In genomic region chr2:207734264-207734635, GRCh38 we compare ENCODE assay signal across 9 cellular contexts. TPM values are rescaled to one million over a fixed set of nuclear protein-coding genes. Genes with fewer than 3 reads are reported as not detected.
A peak's percentile ranks its signal among the peaks of the same experiment; 100 is the strongest.
DNase-seq lines count a peak whose midpoint lies in the region; ATAC-seq and TF ChIP-seq lines count a peak whose summit lies in the region.
"Had no signal": no experiment of that assay in that cellular context is flagged by ENCODE, and none has a peak within 500 bp of the region (broad histone marks: within the 10 kb centered on the region; RNA-seq: fewer than 3 reads in every experiment).

No MANE protein-coding gene starts in this region.

- no peak overlapping the region for H3K27ac ChIP-seq in OCI-LY7 (ENCODE audit: low read depth, low read length, poor library complexity, severe bottlenecking)
- H3K27ac ChIP-seq: BLaER1 treated with 17β-estradiol and CSF1 and Interleukin-3, amounts not matched to agents 10 nM and 100 nM had no signal

- peak; percentile 64; the same call in 1 of the 2 replicates for TF ChIP-seq CTCF in OCI-LY7 (conservative IDR thresholded peaks at IDR 0.05; ENCODE audit: low read length)
- peak; percentile 54 for TF ChIP-seq CTCF in fibroblast of mammary gland (conservative IDR thresholded peaks at IDR 0.05; ENCODE audit: control insufficient read depth, insufficient read depth, low read depth, low read length)

- H3K4me1 ChIP-seq in OCI-LY7 (ENCODE audit: insufficient read depth, low read length, poor library complexity, severe bottlenecking) = no peaks in the 10 kb centered on the region

- no peaks in the 10 kb centered on the region for H3K9me3 Mint-ChIP-seq in stimulated activated naive B cell treated with anti-CD40 and anti-IgM and Interleukin-4, amounts not matched to agents 10 μg/mL and 1 μg/mL and 100 μg/mL, for 72 hours

- H3K27me3 Mint-ChIP-seq in stimulated activated naive B cell treated with anti-CD40 and anti-IgM and Interleukin-4, amounts not matched to agents 10 μg/mL and 1 μg/mL and 100 μg/mL, for 72 hours = no peaks in the 10 kb centered on the region

- no peak overlapping the region for H3K4me3 Mint-ChIP-seq in stimulated activated naive B cell treated with anti-CD40 and anti-IgM and Interleukin-4, amounts not matched to agents 10 μg/mL and 1 μg/mL and 100 μg/mL, for 72 hours

- no peak overlapping the region for H2AFZ ChIP-seq in OCI-LY7 (ENCODE audit: low read length)

- H3K27ac Mint-ChIP-seq in stimulated activated naive B cell treated with anti-CD40 and anti-IgM and Interleukin-4, amounts not matched to agents 10 μg/mL and 1 μg/mL and 100 μg/mL, for 72 hours = no peak overlapping the region

- DNase-seq in NCI-H1092 treated with DMSO at 0.1 percent for 48 hours (lab: John Stamatoyannopoulos, UW) (peak; percentile 2), NCI-H1092 (lab: John Stamatoyannopoulos, UW) (no peak), OCI-LY7 (ENCODE audit: low spot score) (peak; percentile 23), fibroblast of mammary gland (ENCODE audit: low read depth) (peak; percentile 56)
- DNase-seq in stimulated activated naive B cell treated with anti-CD40 and anti-IgM and Interleukin-4, amounts not matched to agents 10 μg/mL and 1 μg/mL and 100 μg/mL, for 72 hours = no peak

- no peak overlapping the region for H3K4me3 ChIP-seq in OCI-LY7 (ENCODE audit: low read depth, low read length, poor library complexity, severe bottlenecking)
- H3K4me3 ChIP-seq in fibroblast of mammary gland (ENCODE audit: control insufficient read depth, low read depth, low read length) = no peak overlapping the region
- H3K4me3 ChIP-seq: BLaER1 treated with 17β-estradiol and CSF1 and Interleukin-3, amounts not matched to agents 10 nM and 100 nM had no signal

- CTCF ChIA-PET in OCI-LY7 (lab: Charles Lee; ENCODE audit: unreplicated experiment) = interaction anchor here (1.2 kb wide), 2 partner anchors 9 to 306 kb away, joined by 3 to 6 read pairs; no protein-coding TSS in a partner anchor

- no peaks in the 10 kb centered on the region for H3K79me2 ChIP-seq in OCI-LY7 (ENCODE audit: insufficient read depth, low read depth, low read length)

- no peak overlapping the region for H3K4me2 ChIP-seq in OCI-LY7 (ENCODE audit: low read length)
- H3K4me2 ChIP-seq: BLaER1 treated with 17β-estradiol and CSF1 and Interleukin-3, amounts not matched to agents 10 nM and 100 nM had no signal

- H3K9me3 ChIP-seq in OCI-LY7 (ENCODE audit: low read length) = no peaks in the 10 kb centered on the region
- H3K9me3 ChIP-seq: BLaER1 treated with 17β-estradiol and CSF1 and Interleukin-3, amounts not matched to agents 10 nM and 100 nM had no signal

- BruUV-seq in OCI-LY7 (replicated peaks; lab: Mats Ljungman, UMichigan) = no TSS peak

- intact Hi-C loops in OCI-LY7 (cut with micrococcal nuclease; ENCODE audit: unreplicated experiment) = loop anchor here (5.0 kb wide), 1 partner anchor 107 kb away; the partner anchor contains the start of gene METTL21A

- H4K20me1 ChIP-seq in OCI-LY7 (ENCODE audit: insufficient read depth, low read length) = no peaks in the 10 kb centered on the region
- H4K20me1 ChIP-seq: BLaER1 treated with 17β-estradiol and CSF1 and Interleukin-3, amounts not matched to agents 10 nM and 100 nM had no signal

- POLR2A ChIA-PET in OCI-LY7 (lab: Charles Lee) = interaction anchor here (0.6 to 1.0 kb wide), 7 partner anchors 11 to 107 kb away, joined by 3 to 4 read pairs (median 3); partner anchors contain the start of gene CCNYL1

- no peaks in the 10 kb centered on the region for H3K9me2 ChIP-seq in OCI-LY7 (ENCODE audit: insufficient read depth, low read length)

- H3K36me3 Mint-ChIP-seq in stimulated activated naive B cell treated with anti-CD40 and anti-IgM and Interleukin-4, amounts not matched to agents 10 μg/mL and 1 μg/mL and 100 μg/mL, for 72 hours = peaks cover 17 to 20% of the 10 kb centered on the region in 2 donors

- peak; percentile 35 to 38 for ATAC-seq in stimulated activated naive B cell treated with anti-CD40 and anti-IgM and Interleukin-4, amounts not matched to agents 10 μg/mL and 1 μg/mL and 100 μg/mL, for 72 hours (replicated peaks)
- ATAC-seq in HG03571 (IDR thresholded peaks at IDR 0.05; ENCODE audit: unreplicated experiment) = no peak
- no peak for ATAC-seq in HG03097 (IDR thresholded peaks at IDR 0.05; ENCODE audit: low FRiP score, unreplicated experiment)
- no peak for ATAC-seq in HG03469 (IDR thresholded peaks at IDR 0.05; ENCODE audit: unreplicated experiment)

- H3K36me3 ChIP-seq in OCI-LY7 (ENCODE audit: insufficient read depth, low read length) = peaks cover 30% of the 10 kb centered on the region

- H3K4me1 Mint-ChIP-seq in stimulated activated naive B cell treated with anti-CD40 and anti-IgM and Interleukin-4, amounts not matched to agents 10 μg/mL and 1 μg/mL and 100 μg/mL, for 72 hours = peaks cover 5 to 15% of the 10 kb centered on the region in 2 donors

RNA-seq across cellular contexts. Expression of gene CCNYL1, which starts 22.8 kb away (rescaled TPM):
- total RNA-seq in OCI-LY7 (2014; rRNA removed; shearing (Covaris generic)) = 4.2 and 8.0 TPM in 2 replicates
- 22.5 and 24.2 TPM in 2 replicates for total RNA-seq in OCI-LY7 (2022)

RNA-seq across cellular contexts. Expression of gene FZD5, which starts 35.5 kb away (rescaled TPM):
- total RNA-seq in OCI-LY7 (2014; rRNA removed; shearing (Covaris generic)) = 1.1 and 1.2 TPM in 2 replicates
- total RNA-seq in OCI-LY7 (2022) = 2.4 and 2.5 TPM in 2 replicates

Comparison
In these comparisons a context has a peak if more than half of its experiments do, and no peak if none do; other contexts are left out.
1. DNase-seq: peak in NCI-H1092 treated with DMSO at 0.1 percent for 48 hours (single experiment), OCI-LY7 (single experiment) and fibroblast of mammary gland (single experiment); none in NCI-H1092 (single experiment) and stimulated activated naive B cell treated with anti-CD40 and anti-IgM and Interleukin-4, amounts not matched to agents 10 μg/mL and 1 μg/mL and 100 μg/mL, for 72 hours (single experiment).
2. ATAC-seq: peak in stimulated activated naive B cell treated with anti-CD40 and anti-IgM and Interleukin-4, amounts not matched to agents 10 μg/mL and 1 μg/mL and 100 μg/mL, for 72 hours (2 of 2); none in HG03571 (single experiment), HG03097 (single experiment) and HG03469 (single experiment).